In genomic region chr3:57692404-57693191, GRCh38 we compare ENCODE assay signal across 8 cellular contexts. TPM values are rescaled to one million over a fixed set of nuclear protein-coding genes. Genes with fewer than 3 reads are reported as not detected.
DNase-seq lines count a peak whose midpoint lies in the region; FAIRE-seq and TF ChIP-seq lines count a peak whose summit lies in the region.

TSS of gene DENND6A (minus strand) at chr3:57693077. CDS start at chr3:57693018, 59 bp downstream.

- H3K9ac ChIP-seq in Loucy (ENCODE audit: low read depth, low read length, poor library complexity, severe bottlenecking), result peak within 1 kb of the TSS; percentile 80

- no peaks in the 10 kb centered on the region for H3F3A ChIP-seq in Loucy (ENCODE audit: low read depth)

- H3K36me3 Mint-ChIP-seq in nephron progenitor cell (ENCODE audit: low read depth), result no peaks in the 10 kb centered on the region
- H3K36me3 Mint-ChIP-seq in stimulated activated naive CD8-positive, alpha-beta T cell treated with anti-CD3 and anti-CD28 coated beads, Interleukin-15, Interleukin-2, amounts not matched to agents 100 ng/mL and 50 ng/mL, for 24 hours (ENCODE audit: low read depth), result peaks cover 10% of the 10 kb centered on the region

- no peak for TF ChIP-seq CTCF in Loucy (conservative IDR thresholded peaks at IDR 0.05; ENCODE audit: low read length)
- no peak for TF ChIP-seq CTCF in fibroblast of the aortic adventitia (IDR thresholded peaks at IDR 0.05; ENCODE audit: insufficient read depth, low read length)
- no peak for TF ChIP-seq CTCF in nephron progenitor cell (IDR thresholded peaks at IDR 0.05)

- H3K4me3 Mint-ChIP-seq in nephron progenitor cell, result peak within 1 kb of the TSS; percentile 93
- peak within 1 kb of the TSS; percentile 92 for H3K4me3 Mint-ChIP-seq in stimulated activated naive CD8-positive, alpha-beta T cell treated with anti-CD3 and anti-CD28 coated beads, Interleukin-15, Interleukin-2, amounts not matched to agents 100 ng/mL and 50 ng/mL, for 24 hours

- peak; percentile 88 for FAIRE-seq in H54 (lab: Jason Lieb, UNC)

- no peaks in the 10 kb centered on the region for H3K9me3 ChIP-seq in Loucy (ENCODE audit: insufficient read depth, low read depth, low read length)

- peaks cover 33% of the 10 kb centered on the region for H3K4me1 ChIP-seq in Loucy (ENCODE audit: insufficient read depth, low read length, poor library complexity, severe bottlenecking)

- peaks cover 35% of the 10 kb centered on the region for H4K20me1 ChIP-seq in Loucy (ENCODE audit: insufficient read depth, low read length, poor library complexity, severe bottlenecking)

- peaks cover 27% of the 10 kb centered on the region for H3K4me1 Mint-ChIP-seq in nephron progenitor cell
- peaks cover 37% of the 10 kb centered on the region for H3K4me1 Mint-ChIP-seq in stimulated activated naive CD8-positive, alpha-beta T cell treated with anti-CD3 and anti-CD28 coated beads, Interleukin-15, Interleukin-2, amounts not matched to agents 100 ng/mL and 50 ng/mL, for 24 hours (ENCODE audit: low read depth)

- peaks cover 4% of the 10 kb centered on the region for H3K27me3 Mint-ChIP-seq in nephron progenitor cell (ENCODE audit: low read depth, poor library complexity)
- no peaks in the 10 kb centered on the region for H3K27me3 Mint-ChIP-seq in stimulated activated naive CD8-positive, alpha-beta T cell treated with anti-CD3 and anti-CD28 coated beads, Interleukin-15, Interleukin-2, amounts not matched to agents 100 ng/mL and 50 ng/mL, for 24 hours

- H3K9me3 Mint-ChIP-seq in nephron progenitor cell, result no peaks in the 10 kb centered on the region
- no peaks in the 10 kb centered on the region for H3K9me3 Mint-ChIP-seq in stimulated activated naive CD8-positive, alpha-beta T cell treated with anti-CD3 and anti-CD28 coated beads, Interleukin-15, Interleukin-2, amounts not matched to agents 100 ng/mL and 50 ng/mL, for 24 hours

- peak within 1 kb of the TSS; percentile 98 for H3K4me2 ChIP-seq in Loucy (ENCODE audit: low read depth, low read length, poor library complexity, severe bottlenecking)

- H3K79me2 ChIP-seq in Loucy (ENCODE audit: insufficient read depth, low read length), result peaks cover 47% of the 10 kb centered on the region

- no peaks in the 10 kb centered on the region for H3K27me3 ChIP-seq in Loucy (ENCODE audit: insufficient read depth, low read length, poor library complexity, severe bottlenecking)

- no peaks in the 10 kb centered on the region for H3K9me2 ChIP-seq in Loucy (replicated peaks; ENCODE audit: low read depth, low read length)

- H3K36me3 ChIP-seq in Loucy (ENCODE audit: insufficient read depth, low read length), result no peaks in the 10 kb centered on the region

- peak; percentile 92 for TF ChIP-seq POLR2A in H54 (IDR thresholded peaks at IDR 0.05; ENCODE audit: low read depth, low read length)

- H2AFZ ChIP-seq in Loucy (ENCODE audit: low read length), result peak within 1 kb of the TSS; percentile 83

- peak within 1 kb of the TSS; percentile 96 for H3K27ac Mint-ChIP-seq in nephron progenitor cell
- H3K27ac Mint-ChIP-seq in stimulated activated naive CD8-positive, alpha-beta T cell treated with anti-CD3 and anti-CD28 coated beads, Interleukin-15, Interleukin-2, amounts not matched to agents 100 ng/mL and 50 ng/mL, for 24 hours, result peak within 1 kb of the TSS; percentile 95

- DNase-seq in ELR (ENCODE audit: low read depth) (peak; percentile 93), H54 (ENCODE audit: insufficient read length, low spot score) (peak; percentile 95), SHP77 (lab: John Stamatoyannopoulos, UW) (peak; percentile 87 to 94), fibroblast of the aortic adventitia (ENCODE audit: low read depth) (peak; percentile 88), nephron progenitor cell (peak; percentile 95)
- peak; percentile 99 for DNase-seq in activated effector memory CD4-positive, alpha-beta T cell treated with anti-CD3 and anti-CD28 coated beads, Interleukin-2, amount 50 U/mL, for 16 hours

- H3K4me3 ChIP-seq in Loucy (ENCODE audit: low read length, poor library complexity, severe bottlenecking) (peak within 1 kb of the TSS; percentile 77), fibroblast of the aortic adventitia (ENCODE audit: low read depth, low read length) (peak within 1 kb of the TSS; percentile 85)

RNA-seq across cellular contexts. Expression of gene DENND6A, which starts in this region (rescaled TPM):
- 21.0 and 35.2 TPM in 2 replicates for total RNA-seq in fibroblast of the aortic adventitia (ENCODE audit: low replicate concordance)

Comparison
In these comparisons a context has a peak if more than half of its experiments do, and no peak if none do; other contexts are left out.
1. Peak in every context shown above with its lines: DNase-seq and H3K4me3 ChIP-seq.